2 cellular contexts compared by ENCODE assay signal in the genomic region with DNA sequence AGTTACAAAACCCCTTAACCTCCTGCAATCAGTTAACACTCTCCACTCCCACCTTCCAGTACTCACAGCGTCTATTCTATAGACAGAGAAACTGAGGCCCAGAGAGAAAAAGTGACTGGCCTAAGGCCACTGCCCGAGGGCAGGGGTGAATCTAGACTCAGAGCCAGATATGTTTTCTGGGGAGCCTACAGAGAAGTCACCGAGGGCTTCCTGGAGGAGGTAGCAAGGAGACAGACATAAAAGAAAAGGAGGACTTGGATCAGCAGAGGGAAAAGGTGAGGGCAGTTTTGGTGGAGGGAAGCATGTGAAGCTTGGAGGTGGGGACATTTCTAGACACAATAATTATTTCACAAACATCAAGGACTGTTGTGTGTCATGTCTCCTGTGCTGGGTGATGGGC.
TF ChIP-seq lines count a peak whose summit lies in the region.

No MANE protein-coding gene starts in this region.

TF ChIP-seq in A549, 52 proteins besides CTCF, POLR2A, EP300 and RAD21:
- TF ChIP-seq FOSL2 (IDR thresholded peaks at IDR 0.05) (no peak), FOSL2 (CRISPR knock-in tag; IDR thresholded peaks at IDR 0.05) (no peak), ZFP36 (IDR thresholded peaks at IDR 0.05; ENCODE audit: borderline replicate concordance, partially characterized antibody) (peak; percentile 2)
- TF ChIP-seq, protein P1, sequence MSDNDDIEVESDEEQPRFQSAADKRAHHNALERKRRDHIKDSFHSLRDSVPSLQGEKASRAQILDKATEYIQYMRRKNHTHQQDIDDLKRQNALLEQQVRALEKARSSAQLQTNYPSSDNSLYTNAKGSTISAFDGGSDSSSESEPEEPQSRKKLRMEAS (IDR thresholded peaks at IDR 0.05), result no peak
TF ChIP-seq in A549: peak in this region for 1.

TF ChIP-seq in K562, 482 proteins besides CTCF, POLR2A, EP300 and RAD21:
- TF ChIP-seq ZNF436 (CRISPR knock-in tag; IDR thresholded peaks at IDR 0.05) (peak; percentile 84), MCM5 (IDR thresholded peaks at IDR 0.05; ENCODE audit: low read depth) (no peak), TAF7 (tag; IDR thresholded peaks at IDR 0.05) (no peak), DMBX1 (CRISPR knock-in tag; IDR thresholded peaks at IDR 0.05; ENCODE audit: borderline replicate concordance) (no peak), KDM1A (IDR thresholded peaks at IDR 0.05) (peak in 1 of 2 experiments; percentile 12; a peak in 1 of 4 replicates), RBM25 (IDR thresholded peaks at IDR 0.05; ENCODE audit: low read depth, low read length, severe bottlenecking) (peak; percentile 72), ZFP36 (IDR thresholded peaks at IDR 0.05; ENCODE audit: low read depth, low read length, partially characterized antibody) (peak; percentile 99), BCOR (IDR thresholded peaks at IDR 0.05) (peak; percentile 36; the same call in 1 of the 2 replicates), SRSF7 (optimal IDR thresholded peaks at IDR 0.05; ENCODE audit: low read depth, low read length) (no peak), BMI1 (IDR thresholded peaks at IDR 0.05; ENCODE audit: low read length) (no peak)
- TF ChIP-seq, protein P2, sequence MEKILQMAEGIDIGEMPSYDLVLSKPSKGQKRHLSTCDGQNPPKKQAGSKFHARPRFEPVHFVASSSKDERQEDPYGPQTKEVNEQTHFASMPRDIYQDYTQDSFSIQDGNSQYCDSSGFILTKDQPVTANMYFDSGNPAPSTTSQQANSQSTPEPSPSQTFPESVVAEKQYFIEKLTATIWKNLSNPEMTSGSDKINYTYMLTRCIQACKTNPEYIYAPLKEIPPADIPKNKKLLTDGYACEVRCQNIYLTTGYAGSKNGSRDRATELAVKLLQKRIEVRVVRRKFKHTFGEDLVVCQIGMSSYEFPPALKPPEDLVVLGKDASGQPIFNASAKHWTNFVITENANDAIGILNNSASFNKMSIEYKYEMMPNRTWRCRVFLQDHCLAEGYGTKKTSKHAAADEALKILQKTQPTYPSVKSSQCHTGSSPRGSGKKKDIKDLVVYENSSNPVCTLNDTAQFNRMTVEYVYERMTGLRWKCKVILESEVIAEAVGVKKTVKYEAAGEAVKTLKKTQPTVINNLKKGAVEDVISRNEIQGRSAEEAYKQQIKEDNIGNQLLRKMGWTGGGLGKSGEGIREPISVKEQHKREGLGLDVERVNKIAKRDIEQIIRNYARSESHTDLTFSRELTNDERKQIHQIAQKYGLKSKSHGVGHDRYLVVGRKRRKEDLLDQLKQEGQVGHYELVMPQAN (IDR thresholded peaks at IDR 0.05; ENCODE audit: borderline replicate concordance), result no peak
